In the genomic region with DNA sequence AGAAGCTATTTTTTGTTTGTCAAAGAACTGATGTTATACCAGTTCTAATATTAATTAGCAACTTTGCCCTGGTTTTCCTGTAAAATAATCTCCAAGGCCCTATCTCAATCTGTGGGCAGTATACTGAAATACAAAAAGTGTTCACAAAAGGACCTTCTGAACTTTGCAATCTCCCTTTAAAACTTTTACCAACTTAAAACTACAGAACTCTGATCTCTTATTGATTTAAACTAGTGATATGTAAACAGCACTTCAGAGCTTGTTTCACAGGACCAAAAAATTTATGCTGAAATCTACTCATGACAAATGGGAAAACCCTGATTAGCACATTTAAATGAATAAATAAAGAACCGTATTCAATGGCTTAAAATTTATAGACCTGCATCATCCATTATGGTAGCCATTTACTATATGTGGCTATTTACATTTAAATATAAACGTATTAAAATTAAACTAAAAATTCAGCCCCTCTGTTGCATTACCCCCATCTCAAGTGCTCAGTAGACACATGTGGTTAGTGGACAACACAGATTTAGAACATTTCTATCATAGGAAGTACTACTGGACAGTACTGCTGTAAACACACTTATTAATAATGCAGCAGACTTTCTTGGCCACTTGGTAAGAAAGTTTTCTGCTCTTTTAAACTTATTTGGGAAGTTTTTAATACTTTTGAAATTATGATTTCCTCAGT, we compare ENCODE assay signal across 31 cellular contexts. TPM values are rescaled to one million over a fixed set of nuclear protein-coding genes. Genes with fewer than 3 reads are reported as not detected.
"Had no signal": no experiment of that assay in that cellular context is flagged by ENCODE, and none has a peak within 500 bp of the region (broad histone marks: within the 10 kb centered on the region; RNA-seq: fewer than 3 reads in every experiment).

No MANE protein-coding gene starts in this region.

- H3K27me3 Mint-ChIP-seq: activated B cell treated with CpG ODN at 0.5 μM for 24 hours; activated CD4-positive, alpha-beta memory T cell treated with anti-CD3 and anti-CD28 coated beads for 36 hours; activated CD4-positive, alpha-beta T cell treated with anti-CD3 and anti-CD28 coated beads, Interleukin-2, amount 10 ng/mL, durations not matched to agents 7 days and 5 days; activated CD8-positive, alpha-beta T cell treated with anti-CD3 and anti-CD28 coated beads for 36 hours; activated naive CD4-positive, alpha-beta T cell treated with anti-CD3 and anti-CD28 coated beads, Interleukin-2, amount 10 ng/mL, durations not matched to agents 7 days and 5 days; activated naive CD4-positive, alpha-beta T cell treated with anti-CD3 and anti-CD28 coated beads, Interleukin-2, amount 50 U/mL, for 24 hours; activated T-cell treated with anti-CD3 and anti-CD28 coated beads, Interleukin-2, amount 50 U/mL, for 24 hours had no signal

- ATAC-seq: activated CD8-positive, alpha-beta memory T cell treated with anti-CD3 and anti-CD28 coated beads, Interleukin-2, amount 10 ng/mL, durations not matched to agents 7 days and 5 days; activated CD8-positive, alpha-beta T cell treated with anti-CD3 and anti-CD28 coated beads for 36 hours; body of pancreas had no signal

- H3K4me1 Mint-ChIP-seq: activated B cell treated with CpG ODN at 0.5 μM for 24 hours; activated CD4-positive, alpha-beta T cell treated with anti-CD3 and anti-CD28 coated beads, Interleukin-2, amount 10 ng/mL, durations not matched to agents 7 days and 5 days; activated CD8-positive, alpha-beta memory T cell treated with anti-CD3 and anti-CD28 coated beads, Interleukin-2, amount 10 ng/mL, durations not matched to agents 7 days and 5 days; activated naive CD4-positive, alpha-beta T cell treated with anti-CD3 and anti-CD28 coated beads, Interleukin-2, amount 10 ng/mL, durations not matched to agents 7 days and 5 days; activated naive CD4-positive, alpha-beta T cell treated with anti-CD3 and anti-CD28 coated beads, Interleukin-2, amount 50 U/mL, for 24 hours; activated naive CD8-positive, alpha-beta T cell treated with anti-CD3 and anti-CD28 coated beads for 36 hours had no signal

- H3K27ac ChIP-seq: adrenal gland, body of pancreas, brain microvascular endothelial cell, breast epithelium, VCaP had no signal

- H3K4me1 ChIP-seq: body of pancreas, breast epithelium had no signal

- H3K36me3 ChIP-seq: adrenal gland, brain microvascular endothelial cell, breast epithelium had no signal

- DNase-seq: activated B cell treated with CpG ODN at 0.5 μM for 24 hours; activated CD4-positive, alpha-beta memory T cell treated with anti-CD3 and anti-CD28 coated beads for 36 hours; activated CD4-positive, alpha-beta T cell treated with anti-CD3 and anti-CD28 coated beads for 48 hours; activated CD4-positive, alpha-beta T cell treated with anti-CD3 and anti-CD28 coated beads, Interleukin-2, amount 10 ng/mL, durations not matched to agents 7 days and 5 days; activated CD4-positive, CD25-positive, alpha-beta regulatory T cell treated with anti-CD3 and anti-CD28 coated beads, Interleukin-2, amount 50 U/mL, for 72 hours; activated CD8-positive, alpha-beta memory T cell treated with anti-CD3 and anti-CD28 coated beads, Interleukin-2, amount 10 ng/mL, durations not matched to agents 7 days and 5 days; activated CD8-positive, alpha-beta memory T cell treated with anti-CD3 and anti-CD28 coated beads, Interleukin-2, amount 50 U/mL, for 48 hours; activated CD8-positive, alpha-beta T cell treated with anti-CD3 and anti-CD28 coated beads for 36 hours; activated effector memory CD4-positive, alpha-beta T cell treated with Interleukin-2 at 50 U/mL for 16 hours; activated gamma-delta T cell; activated naive CD4-positive, alpha-beta T cell treated with anti-CD3 and anti-CD28 coated beads, Interleukin-2, amount 10 ng/mL, durations not matched to agents 7 days and 5 days; activated naive CD4-positive, alpha-beta T cell treated with Interleukin-2 at 50 U/mL for 16 hours; activated naive CD8-positive, alpha-beta T cell treated with anti-CD3 and anti-CD28 coated beads for 36 hours; activated T-cell treated with anti-CD3 and anti-CD28 coated beads, Interleukin-2, amount 50 U/mL, for 24 hours; activated T-cell treated with anti-CD3 and anti-CD28 coated beads, Interleukin-2, amount 50 U/mL, for 48 hours; adrenal gland; amniotic stem cell; aorta; body of pancreas; brain microvascular endothelial cell; central memory CD4-positive, alpha-beta T cell; SW 1271; T-helper 1 cell; T-helper 2 cell; T-helper 9 cell had no signal

- H3K9me3 Mint-ChIP-seq: activated B cell treated with CpG ODN at 0.5 μM for 24 hours; activated CD4-positive, alpha-beta memory T cell treated with anti-CD3 and anti-CD28 coated beads for 36 hours; activated CD4-positive, alpha-beta T cell treated with anti-CD3 and anti-CD28 coated beads, Interleukin-2, amount 10 ng/mL, durations not matched to agents 7 days and 5 days; activated CD8-positive, alpha-beta T cell treated with anti-CD3 and anti-CD28 coated beads for 36 hours; activated naive CD4-positive, alpha-beta T cell treated with anti-CD3 and anti-CD28 coated beads, Interleukin-2, amount 10 ng/mL, durations not matched to agents 7 days and 5 days; activated naive CD4-positive, alpha-beta T cell treated with anti-CD3 and anti-CD28 coated beads, Interleukin-2, amount 50 U/mL, for 24 hours; activated T-cell treated with anti-CD3 and anti-CD28 coated beads, Interleukin-2, amount 50 U/mL, for 24 hours; activated T-helper 2 cell treated with anti-CD3 and anti-CD28 coated beads, Interferon-gamma antibody, Interleukin-2, Interleukin-4, amounts not matched to agents 10 μg/mL and 5 μg/mL and 100 μg/mL, durations not matched to agents 14 hours and 24 hours and 36 hours; T-helper 1 cell treated with Interleukin-12 subunit alpha and Interleukin-12 subunit beta and Interleukin-4 antibody, amounts not matched to agents 30 μg/mL and 1 μg/mL, for 36 hours; T-helper 2 cell treated with Interferon-gamma antibody and Interleukin-4, amounts not matched to agents 5 μg/mL and 100 μg/mL, for 36 hours had no signal

- H3K4me3 ChIP-seq: adrenal gland, body of pancreas, breast epithelium had no signal

- H3K27me3 ChIP-seq: adrenal gland, body of pancreas, brain microvascular endothelial cell, breast epithelium had no signal

- H3K4me3 Mint-ChIP-seq: activated B cell treated with CpG ODN at 0.5 μM for 24 hours; activated CD4-positive, alpha-beta memory T cell treated with anti-CD3 and anti-CD28 coated beads for 36 hours; activated CD4-positive, alpha-beta T cell treated with anti-CD3 and anti-CD28 coated beads, Interleukin-2, amount 10 ng/mL, durations not matched to agents 7 days and 5 days; activated CD8-positive, alpha-beta memory T cell treated with anti-CD3 and anti-CD28 coated beads, Interleukin-2, amount 10 ng/mL, durations not matched to agents 7 days and 5 days; activated CD8-positive, alpha-beta T cell treated with anti-CD3 and anti-CD28 coated beads for 36 hours; activated naive CD4-positive, alpha-beta T cell treated with anti-CD3 and anti-CD28 coated beads, Interleukin-2, amount 10 ng/mL, durations not matched to agents 7 days and 5 days; activated naive CD4-positive, alpha-beta T cell treated with anti-CD3 and anti-CD28 coated beads, Interleukin-2, amount 50 U/mL, for 24 hours; activated naive CD8-positive, alpha-beta T cell treated with anti-CD3 and anti-CD28 coated beads for 36 hours; activated T-cell treated with anti-CD3 and anti-CD28 coated beads, Interleukin-2, amount 50 U/mL, for 24 hours; T-helper 1 cell treated with Interleukin-12 subunit alpha and Interleukin-12 subunit beta and Interleukin-4 antibody, amounts not matched to agents 30 μg/mL and 1 μg/mL, for 36 hours; T-helper 2 cell treated with Interferon-gamma antibody and Interleukin-4, amounts not matched to agents 5 μg/mL and 100 μg/mL, for 36 hours had no signal

- H3K27ac Mint-ChIP-seq: activated B cell treated with CpG ODN at 0.5 μM for 24 hours; activated CD4-positive, alpha-beta memory T cell treated with anti-CD3 and anti-CD28 coated beads for 36 hours; activated CD4-positive, alpha-beta T cell treated with anti-CD3 and anti-CD28 coated beads, Interleukin-2, amount 10 ng/mL, durations not matched to agents 7 days and 5 days; activated CD8-positive, alpha-beta memory T cell treated with anti-CD3 and anti-CD28 coated beads, Interleukin-2, amount 10 ng/mL, durations not matched to agents 7 days and 5 days; activated CD8-positive, alpha-beta T cell treated with anti-CD3 and anti-CD28 coated beads for 36 hours; activated naive CD4-positive, alpha-beta T cell treated with anti-CD3 and anti-CD28 coated beads, Interleukin-2, amount 10 ng/mL, durations not matched to agents 7 days and 5 days; activated naive CD4-positive, alpha-beta T cell treated with anti-CD3 and anti-CD28 coated beads, Interleukin-2, amount 50 U/mL, for 24 hours; activated naive CD8-positive, alpha-beta T cell treated with anti-CD3 and anti-CD28 coated beads for 36 hours; activated T-cell treated with anti-CD3 and anti-CD28 coated beads, Interleukin-2, amount 50 U/mL, for 24 hours; activated T-helper 2 cell treated with anti-CD3 and anti-CD28 coated beads, Interferon-gamma antibody, Interleukin-2, Interleukin-4, amounts not matched to agents 10 μg/mL and 5 μg/mL and 100 μg/mL, durations not matched to agents 14 hours and 24 hours and 36 hours; T-helper 1 cell treated with Interleukin-12 subunit alpha and Interleukin-12 subunit beta and Interleukin-4 antibody, amounts not matched to agents 30 μg/mL and 1 μg/mL, for 36 hours; T-helper 2 cell treated with Interferon-gamma antibody and Interleukin-4, amounts not matched to agents 5 μg/mL and 100 μg/mL, for 36 hours had no signal

- H3K9me3 ChIP-seq: adrenal gland, breast epithelium had no signal

- H3K36me3 Mint-ChIP-seq: activated CD4-positive, alpha-beta memory T cell treated with anti-CD3 and anti-CD28 coated beads for 36 hours; activated CD8-positive, alpha-beta memory T cell treated with anti-CD3 and anti-CD28 coated beads, Interleukin-2, amount 10 ng/mL, durations not matched to agents 7 days and 5 days; activated naive CD4-positive, alpha-beta T cell treated with anti-CD3 and anti-CD28 coated beads, Interleukin-2, amount 10 ng/mL, durations not matched to agents 7 days and 5 days; activated naive CD4-positive, alpha-beta T cell treated with anti-CD3 and anti-CD28 coated beads, Interleukin-2, amount 50 U/mL, for 24 hours; activated naive CD8-positive, alpha-beta T cell treated with anti-CD3 and anti-CD28 coated beads for 36 hours had no signal

RNA-seq across cellular contexts. Expression of a gene that starts 12.0 kb away (rescaled TPM):
- total RNA-seq: activated B cell treated with CpG ODN at 0.5 μM for 24 hours; activated CD4-positive, alpha-beta memory T cell treated with anti-CD3 and anti-CD28 coated beads for 36 hours; activated CD4-positive, alpha-beta T cell treated with anti-CD3 and anti-CD28 coated beads, Interleukin-2, amount 10 ng/mL, durations not matched to agents 7 days and 5 days; activated CD8-positive, alpha-beta memory T cell treated with anti-CD3 and anti-CD28 coated beads, Interleukin-2, amount 10 ng/mL, durations not matched to agents 7 days and 5 days; activated CD8-positive, alpha-beta T cell treated with anti-CD3 and anti-CD28 coated beads for 36 hours; activated naive CD8-positive, alpha-beta T cell treated with anti-CD3 and anti-CD28 coated beads for 36 hours; activated T-helper 2 cell treated with anti-CD3 and anti-CD28 coated beads, Interferon-gamma antibody, Interleukin-2, Interleukin-4, amounts not matched to agents 10 μg/mL and 5 μg/mL and 100 μg/mL, durations not matched to agents 14 hours and 24 hours and 36 hours had no signal
